8 cellular contexts compared by ENCODE assay signal in the genomic region with DNA sequence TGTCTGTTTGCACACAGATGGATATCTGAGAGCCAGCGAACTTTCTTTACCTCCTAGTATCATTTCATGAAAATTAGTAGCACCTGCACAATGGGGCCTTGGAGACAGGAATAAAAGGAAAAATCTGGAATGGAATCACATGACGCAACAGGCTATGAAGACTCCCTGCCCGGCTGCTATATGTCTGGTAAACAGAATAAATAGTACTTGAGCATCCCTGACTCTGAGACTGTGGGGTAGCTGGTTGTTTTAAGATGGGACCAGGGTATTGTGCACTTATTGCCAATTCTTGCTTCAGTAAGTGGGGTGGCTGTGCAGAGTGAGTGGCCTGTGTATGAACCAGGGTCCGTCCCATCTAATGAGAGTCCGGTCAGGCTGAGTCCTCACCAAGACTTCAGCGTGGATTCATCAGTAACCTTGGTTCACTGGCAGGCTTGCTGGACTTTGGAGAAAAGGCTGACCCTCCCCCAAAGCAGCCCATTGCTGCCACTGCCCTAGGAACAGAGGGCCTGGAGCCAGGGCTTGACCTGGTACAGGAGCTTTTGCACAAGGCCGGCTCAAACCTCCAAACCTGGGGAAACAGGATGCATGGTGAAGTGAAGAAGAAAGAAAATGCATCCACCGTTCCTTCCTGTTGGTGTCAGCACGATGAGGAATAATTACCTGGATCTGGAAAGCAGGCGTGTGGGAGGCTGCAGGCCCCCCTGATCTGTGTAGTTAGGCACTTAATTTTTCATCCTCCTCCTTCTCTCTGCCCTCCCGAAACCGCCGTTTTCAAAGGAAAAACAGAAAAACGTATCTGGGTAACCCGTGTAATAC.
DNase-seq lines count a peak whose midpoint lies in the region; ATAC-seq and TF ChIP-seq lines count a peak whose summit lies in the region.

No MANE protein-coding gene starts in this region.

- no peak for DNase-seq in CD8-positive, alpha-beta memory T cell
- DNase-seq in SJCRH30 (no peak), epithelial cell of prostate (ENCODE audit: low read depth, low spot score) (no peak), progenitor cell of endocrine pancreas (ENCODE audit: low spot score, unreplicated experiment) (no peak), AG20443 (ENCODE audit: low spot score) (no peak), RKO (ENCODE audit: low spot score) (no peak)

- no peaks in the 10 kb centered on the region for H3K27me3 ChIP-seq in CD8-positive, alpha-beta memory T cell (ENCODE audit: insufficient read depth, low read length, poor library complexity, severe bottlenecking)
- H3K27me3 ChIP-seq in SJCRH30: no peaks in the 10 kb centered on the region

- no peak for TF ChIP-seq CTCF in progenitor cell of endocrine pancreas (IDR thresholded peaks at IDR 0.05; ENCODE audit: unreplicated experiment)

- H3K4me1 ChIP-seq in CD8-positive, alpha-beta memory T cell (ENCODE audit: insufficient read depth, low read length): peaks cover 41% of the 10 kb centered on the region
- H3K4me1 ChIP-seq in SJCRH30: peaks cover 18% of the 10 kb centered on the region

- H3K27ac ChIP-seq in CD8-positive, alpha-beta memory T cell (ENCODE audit: low read depth, low read length): peak overlapping the region; percentile 95
- H3K27ac ChIP-seq in SJCRH30 (peak overlapping the region; percentile 100), epithelial cell of prostate (peak overlapping the region; percentile 99)

- H3K36me3 ChIP-seq in CD8-positive, alpha-beta memory T cell (ENCODE audit: insufficient read depth, low read length): no peaks in the 10 kb centered on the region
- no peaks in the 10 kb centered on the region for H3K36me3 ChIP-seq in SJCRH30

- H3K36me3 Mint-ChIP-seq in CD8-positive, alpha-beta memory T cell: peaks cover 3 to 41% (median 4%) of the 10 kb centered on the region in 3 donors
- no peaks in the 10 kb centered on the region for H3K36me3 Mint-ChIP-seq in progenitor cell of endocrine pancreas (ENCODE audit: insufficient read depth)

- CTCF ChIA-PET in CD8-positive, alpha-beta memory T cell (lab: Charles Lee): interaction anchor here (0.9 to 7.2 kb wide), 8 partner anchors 9 to 300 kb away, joined by 3 to 100 read pairs (median 6); no protein-coding TSS in a partner anchor

- no peaks in the 10 kb centered on the region for H3K27me3 Mint-ChIP-seq in CD8-positive, alpha-beta memory T cell
- H3K27me3 Mint-ChIP-seq in progenitor cell of endocrine pancreas: peaks cover 2% of the 10 kb centered on the region

- ATAC-seq in HG02970 (IDR thresholded peaks at IDR 0.05; ENCODE audit: low FRiP score, unreplicated experiment) (no peak), GM21526 (IDR thresholded peaks at IDR 0.05; ENCODE audit: low FRiP score, unreplicated experiment) (no peak)

- peak overlapping the region; percentile 97 to 100 (median 99) for H3K27ac Mint-ChIP-seq in CD8-positive, alpha-beta memory T cell
- peak overlapping the region; percentile 96 for H3K27ac Mint-ChIP-seq in progenitor cell of endocrine pancreas

- peak overlapping the region; percentile 74 for H3K4me3 ChIP-seq in CD8-positive, alpha-beta memory T cell (ENCODE audit: low read length)
- H3K4me3 ChIP-seq in SJCRH30: peak overlapping the region; percentile 54

- peaks cover 46 to 67% (median 51%) of the 10 kb centered on the region in 3 donors for H3K4me1 Mint-ChIP-seq in CD8-positive, alpha-beta memory T cell
- H3K4me1 Mint-ChIP-seq in progenitor cell of endocrine pancreas (ENCODE audit: low read depth): peaks cover 42% of the 10 kb centered on the region

- H3K4me3 Mint-ChIP-seq in CD8-positive, alpha-beta memory T cell: peak overlapping the region; percentile 94 to 98 (median 95)
- H3K4me3 Mint-ChIP-seq in progenitor cell of endocrine pancreas (ENCODE audit: low read depth): no peak overlapping the region

- POLR2A ChIA-PET in CD8-positive, alpha-beta memory T cell (lab: Charles Lee): interaction anchor here (2.2 to 4.6 kb wide), 2 partner anchors 9 to 139 kb away, joined by 7 to 56 read pairs; no protein-coding TSS in a partner anchor

- no peaks in the 10 kb centered on the region for H3K9me3 ChIP-seq in CD8-positive, alpha-beta memory T cell (ENCODE audit: low read length)
- H3K9me3 ChIP-seq in SJCRH30 (replicated peaks): no peaks in the 10 kb centered on the region

- H3K9me3 Mint-ChIP-seq in CD8-positive, alpha-beta memory T cell: no peaks in the 10 kb centered on the region
- no peaks in the 10 kb centered on the region for H3K9me3 Mint-ChIP-seq in progenitor cell of endocrine pancreas (ENCODE audit: low read depth)
